In genomic region chr2:46601328-46601963, GRCh38 we compare ENCODE assay signal across 8 cellular contexts.
DNase-seq lines count a peak whose midpoint lies in the region; ATAC-seq, FAIRE-seq and TF ChIP-seq lines count a peak whose summit lies in the region.

No MANE protein-coding gene starts in this region.

- ATAC-seq in GM21786 (IDR thresholded peaks at IDR 0.05; ENCODE audit: unreplicated experiment): no peak

- FAIRE-seq in TTC549 (lab: Jason Lieb, UNC) (peak; percentile 84), islet of Langerhans (lab: Jason Lieb, UNC) (peak; percentile 74)

- peak; percentile 30 for DNase-seq in ACHN
- DNase-seq in GM12865 (ENCODE audit: low read depth): no peak
- no peak for DNase-seq in activated CD4-positive, CD25-positive, alpha-beta regulatory T cell (lab: John Stamatoyannopoulos, UW)
- DNase-seq in GM19238 (ENCODE audit: insufficient read length, low spot score): no peak
- DNase-seq in activated gamma-delta T cell (lab: John Stamatoyannopoulos, UW): no peak

- peak; percentile 31 for TF ChIP-seq CTCF in GM12865 (IDR thresholded peaks at IDR 0.05; ENCODE audit: insufficient read depth, low read depth, low read length, missing control alignments)

- in situ Hi-C loops in ACHN (cut with HindIII; ENCODE audit: low pct_ligation_motif_present, low pct_unique_long_range_greater_than_20kb, low sequenced_read_pairs): no loop called here

- no peak overlapping the region for H3K4me3 ChIP-seq in GM12865 (ENCODE audit: low read depth, low read length)
